Comparison of ENCODE assay signal across 1 cellular context in the genomic region with DNA sequence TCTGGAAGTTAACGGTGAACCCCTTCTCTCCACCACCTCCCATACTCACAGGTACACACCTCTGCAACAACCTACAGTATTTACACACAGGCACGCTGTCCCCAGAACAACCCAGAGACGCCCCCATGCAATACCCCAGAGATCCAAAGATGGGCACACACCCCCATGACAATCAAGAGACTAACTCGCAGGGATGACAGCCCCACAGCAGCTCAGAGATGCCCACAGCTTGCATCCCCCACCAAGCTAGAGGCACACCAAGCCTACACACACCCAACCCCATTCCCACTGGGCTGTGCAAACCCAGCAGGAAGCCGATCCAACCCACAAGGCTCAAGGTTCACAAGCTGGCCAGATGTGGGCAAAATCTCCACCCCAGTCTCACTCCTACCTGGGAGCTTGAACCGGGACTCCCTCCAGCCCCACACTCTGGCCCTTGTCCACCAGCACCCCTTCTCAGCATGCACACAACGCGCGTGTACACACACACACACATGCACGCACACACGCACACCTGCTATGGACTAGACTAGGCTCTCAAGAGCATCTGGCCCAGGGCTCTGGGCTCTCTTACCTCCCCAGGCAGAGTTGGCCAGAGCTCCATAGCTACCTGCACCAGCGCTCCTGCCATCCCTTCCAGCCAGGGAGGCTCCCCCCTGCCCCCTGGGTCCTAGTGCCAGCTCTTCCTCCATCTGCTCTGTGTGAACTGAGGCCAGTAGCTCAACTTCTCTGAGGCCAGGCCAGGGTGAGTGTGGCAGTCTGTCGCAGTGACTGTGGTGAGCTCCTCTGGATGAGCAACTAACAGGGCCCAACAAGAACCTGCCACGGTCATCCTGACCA.
TF ChIP-seq lines count a peak whose summit lies in the region.

No MANE protein-coding gene starts in this region.

TF ChIP-seq in HepG2, 621 proteins besides CTCF, POLR2A, EP300 and RAD21 (continued from another document and continues in another):
- TF ChIP-seq CBFB (CRISPR knock-in tag; IDR thresholded peaks at IDR 0.05), result no peak
- no peak for TF ChIP-seq CHCHD3 (CRISPR knock-in tag; IDR thresholded peaks at IDR 0.05)
- TF ChIP-seq HOXA7 (CRISPR knock-in tag; IDR thresholded peaks at IDR 0.05), result no peak
- TF ChIP-seq, protein P1, sequence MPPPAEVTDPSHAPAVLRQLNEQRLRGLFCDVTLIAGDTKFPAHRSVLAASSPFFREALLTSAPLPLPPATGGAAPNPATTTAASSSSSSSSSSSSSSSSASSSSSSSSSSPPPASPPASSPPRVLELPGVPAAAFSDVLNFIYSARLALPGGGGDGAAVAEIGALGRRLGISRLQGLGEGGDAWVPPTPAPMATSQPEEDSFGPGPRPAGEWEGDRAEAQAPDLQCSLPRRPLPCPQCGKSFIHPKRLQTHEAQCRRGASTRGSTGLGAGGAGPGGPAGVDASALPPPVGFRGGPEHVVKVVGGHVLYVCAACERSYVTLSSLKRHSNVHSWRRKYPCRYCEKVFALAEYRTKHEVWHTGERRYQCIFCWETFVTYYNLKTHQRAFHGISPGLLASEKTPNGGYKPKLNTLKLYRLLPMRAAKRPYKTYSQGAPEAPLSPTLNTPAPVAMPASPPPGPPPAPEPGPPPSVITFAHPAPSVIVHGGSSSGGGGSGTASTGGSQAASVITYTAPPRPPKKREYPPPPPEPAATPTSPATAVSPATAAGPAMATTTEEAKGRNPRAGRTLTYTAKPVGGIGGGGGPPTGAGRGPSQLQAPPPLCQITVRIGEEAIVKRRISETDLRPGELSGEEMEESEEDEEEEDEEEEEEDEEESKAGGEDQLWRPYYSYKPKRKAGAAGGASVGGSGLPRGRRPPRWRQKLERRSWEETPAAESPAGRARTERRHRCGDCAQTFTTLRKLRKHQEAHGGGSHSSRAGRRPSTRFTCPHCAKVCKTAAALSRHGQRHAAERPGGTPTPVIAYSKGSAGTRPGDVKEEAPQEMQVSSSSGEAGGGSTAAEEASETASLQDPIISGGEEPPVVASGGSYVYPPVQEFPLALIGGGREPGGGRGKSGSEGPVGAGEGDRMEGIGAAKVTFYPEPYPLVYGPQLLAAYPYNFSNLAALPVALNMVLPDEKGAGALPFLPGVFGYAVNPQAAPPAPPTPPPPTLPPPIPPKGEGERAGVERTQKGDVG (CRISPR knock-in tag; IDR thresholded peaks at IDR 0.05; ENCODE audit: borderline replicate concordance), result no peak
- peak; percentile 41; the same call in 1 of the 2 replicates for TF ChIP-seq NR2C2 (CRISPR knock-in tag; IDR thresholded peaks at IDR 0.05; ENCODE audit: borderline replicate concordance)
- TF ChIP-seq, protein P2, sequence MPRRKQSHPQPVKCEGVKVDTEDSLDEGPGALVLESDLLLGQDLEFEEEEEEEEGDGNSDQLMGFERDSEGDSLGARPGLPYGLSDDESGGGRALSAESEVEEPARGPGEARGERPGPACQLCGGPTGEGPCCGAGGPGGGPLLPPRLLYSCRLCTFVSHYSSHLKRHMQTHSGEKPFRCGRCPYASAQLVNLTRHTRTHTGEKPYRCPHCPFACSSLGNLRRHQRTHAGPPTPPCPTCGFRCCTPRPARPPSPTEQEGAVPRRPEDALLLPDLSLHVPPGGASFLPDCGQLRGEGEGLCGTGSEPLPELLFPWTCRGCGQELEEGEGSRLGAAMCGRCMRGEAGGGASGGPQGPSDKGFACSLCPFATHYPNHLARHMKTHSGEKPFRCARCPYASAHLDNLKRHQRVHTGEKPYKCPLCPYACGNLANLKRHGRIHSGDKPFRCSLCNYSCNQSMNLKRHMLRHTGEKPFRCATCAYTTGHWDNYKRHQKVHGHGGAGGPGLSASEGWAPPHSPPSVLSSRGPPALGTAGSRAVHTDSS (CRISPR knock-in tag; conservative IDR thresholded peaks at IDR 0.05), result 0 out of 2 replicates have a peak, but pooled peaks have one; percentile 68
- TF ChIP-seq REXO4 (CRISPR knock-in tag; IDR thresholded peaks at IDR 0.05; ENCODE audit: borderline replicate concordance), result no peak
- TF ChIP-seq, protein P3, sequence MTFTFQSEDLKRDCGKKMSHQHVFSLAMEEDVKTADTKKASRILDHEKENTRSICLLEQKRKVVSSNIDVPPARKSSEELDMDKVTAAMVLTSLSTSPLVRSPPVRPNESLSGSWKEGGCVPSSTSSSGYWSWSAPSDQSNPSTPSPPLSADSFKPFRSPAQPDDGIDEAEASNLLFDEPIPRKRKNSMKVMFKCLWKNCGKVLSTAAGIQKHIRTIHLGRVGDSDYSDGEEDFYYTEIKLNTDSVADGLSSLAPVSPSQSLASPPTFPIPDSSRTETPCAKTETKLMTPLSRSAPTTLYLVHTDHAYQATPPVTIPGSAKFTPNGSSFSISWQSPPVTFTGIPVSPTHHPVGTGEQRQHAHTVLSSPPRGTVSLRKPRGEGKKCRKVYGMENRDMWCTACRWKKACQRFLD (CRISPR knock-in tag; IDR thresholded peaks at IDR 0.05; ENCODE audit: borderline replicate concordance), result peak; percentile 43; the same call in 1 of the 2 replicates
- no peak for TF ChIP-seq RARA (CRISPR knock-in tag; IDR thresholded peaks at IDR 0.05)
- TF ChIP-seq MXD4 (CRISPR knock-in tag; IDR thresholded peaks at IDR 0.05), result no peak
- no peak for TF ChIP-seq ZNF552 (CRISPR knock-in tag; IDR thresholded peaks at IDR 0.05; ENCODE audit: borderline replicate concordance)
- TF ChIP-seq, protein P4, sequence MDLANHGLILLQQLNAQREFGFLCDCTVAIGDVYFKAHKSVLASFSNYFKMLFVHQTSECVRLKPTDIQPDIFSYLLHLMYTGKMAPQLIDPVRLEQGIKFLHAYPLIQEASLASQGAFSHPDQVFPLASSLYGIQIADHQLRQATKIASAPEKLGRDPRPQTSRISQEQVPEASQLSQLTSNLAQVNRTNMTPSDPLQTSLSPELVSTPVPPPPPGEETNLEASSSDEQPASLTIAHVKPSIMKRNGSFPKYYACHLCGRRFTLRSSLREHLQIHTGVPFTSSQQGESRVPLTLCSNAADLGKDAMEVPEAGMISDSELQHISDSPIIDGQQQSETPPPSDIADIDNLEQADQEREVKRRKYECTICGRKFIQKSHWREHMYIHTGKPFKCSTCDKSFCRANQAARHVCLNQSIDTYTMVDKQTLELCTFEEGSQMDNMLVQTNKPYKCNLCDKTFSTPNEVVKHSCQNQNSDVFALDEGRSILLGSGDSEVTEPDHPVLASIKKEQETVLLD (CRISPR knock-in tag; IDR thresholded peaks at IDR 0.05; ENCODE audit: low read depth), result 0 out of 2 replicates have a peak, but pooled peaks have one; percentile 27
- no peak for TF ChIP-seq RAD51 (IDR thresholded peaks at IDR 0.05; ENCODE audit: borderline replicate concordance)
- TF ChIP-seq FOXJ3 (CRISPR knock-in tag; IDR thresholded peaks at IDR 0.05; ENCODE audit: borderline replicate concordance), result no peak
- TF ChIP-seq SMARCE1 (IDR thresholded peaks at IDR 0.05; ENCODE audit: borderline replicate concordance), result no peak
- no peak for TF ChIP-seq SRSF1 (optimal IDR thresholded peaks at IDR 0.05; ENCODE audit: low read depth, low read length)
- TF ChIP-seq HNRNPUL1 (IDR thresholded peaks at IDR 0.05; ENCODE audit: low read depth, low read length), result no peak
- no peak for TF ChIP-seq ZNF431 (CRISPR knock-in tag; IDR thresholded peaks at IDR 0.05; ENCODE audit: borderline replicate concordance, low read depth)
- no peak for TF ChIP-seq AGO1 (IDR thresholded peaks at IDR 0.05; ENCODE audit: low read depth, low read length, poor library complexity, severe bottlenecking)
- TF ChIP-seq EED (CRISPR knock-in tag; IDR thresholded peaks at IDR 0.05), result no peak
- TF ChIP-seq ARNTL (CRISPR knock-in tag; IDR thresholded peaks at IDR 0.05), result no peak
- TF ChIP-seq, protein P5, sequence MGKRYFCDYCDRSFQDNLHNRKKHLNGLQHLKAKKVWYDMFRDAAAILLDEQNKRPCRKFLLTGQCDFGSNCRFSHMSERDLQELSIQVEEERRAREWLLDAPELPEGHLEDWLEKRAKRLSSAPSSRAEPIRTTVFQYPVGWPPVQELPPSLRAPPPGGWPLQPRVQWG (CRISPR knock-in tag; IDR thresholded peaks at IDR 0.05; ENCODE audit: borderline replicate concordance, low read depth), result no peak
- no peak for TF ChIP-seq PPARG (CRISPR knock-in tag; conservative IDR thresholded peaks at IDR 0.05)
- TF ChIP-seq ZNF484 (CRISPR knock-in tag; IDR thresholded peaks at IDR 0.05; ENCODE audit: borderline replicate concordance, low read depth), result no peak
- TF ChIP-seq DNMT1 (CRISPR knock-in tag; IDR thresholded peaks at IDR 0.05), result no peak; the same call in 1 of the 2 replicates
- no peak for TF ChIP-seq TSC22D2 (CRISPR knock-in tag; IDR thresholded peaks at IDR 0.05; ENCODE audit: borderline replicate concordance)
- peak; percentile 65 for TF ChIP-seq HNRNPH1 (optimal IDR thresholded peaks at IDR 0.05; ENCODE audit: low read depth, low read length)
- TF ChIP-seq CEBPB (IDR thresholded peaks at IDR 0.05; ENCODE audit: borderline replicate concordance, low read depth, low read length), result no peak
- TF ChIP-seq ZNF839 (CRISPR knock-in tag; IDR thresholded peaks at IDR 0.05; ENCODE audit: borderline replicate concordance), result no peak
- no peak for TF ChIP-seq CENPX (CRISPR knock-in tag; IDR thresholded peaks at IDR 0.05)
- no peak for TF ChIP-seq POLR2AphosphoS2 (IDR thresholded peaks at IDR 0.05; ENCODE audit: low read depth, low read length)
- no peak for TF ChIP-seq IKZF1 (IDR thresholded peaks at IDR 0.05)
- TF ChIP-seq ZC3H13 (CRISPR knock-in tag; IDR thresholded peaks at IDR 0.05), result no peak
- no peak for TF ChIP-seq ETV5 (CRISPR knock-in tag; IDR thresholded peaks at IDR 0.05; ENCODE audit: borderline replicate concordance)
- peak; percentile 84 for TF ChIP-seq POLR2G (IDR thresholded peaks at IDR 0.05; ENCODE audit: low read depth, low read length)
- TF ChIP-seq ZFP90 (CRISPR knock-in tag; IDR thresholded peaks at IDR 0.05; ENCODE audit: borderline replicate concordance), result peak; percentile 69; the same call in 1 of the 2 replicates
- TF ChIP-seq ZNF678 (CRISPR knock-in tag; IDR thresholded peaks at IDR 0.05), result no peak
- TF ChIP-seq HNRNPK (IDR thresholded peaks at IDR 0.05; ENCODE audit: low read depth, low read length, poor library complexity, severe bottlenecking), result no peak
- no peak for TF ChIP-seq ZNF331 (CRISPR knock-in tag; IDR thresholded peaks at IDR 0.05)
- TF ChIP-seq ZNF83 (CRISPR knock-in tag; IDR thresholded peaks at IDR 0.05; ENCODE audit: borderline replicate concordance), result no peak
- TF ChIP-seq ZFP1 (CRISPR knock-in tag; IDR thresholded peaks at IDR 0.05), result no peak
- TF ChIP-seq ZSCAN31 (CRISPR knock-in tag; IDR thresholded peaks at IDR 0.05; ENCODE audit: low read depth), result peak; percentile 62; the same call in 1 of the 2 replicates
- no peak for TF ChIP-seq MED8 (CRISPR knock-in tag; IDR thresholded peaks at IDR 0.05; ENCODE audit: insufficient replicate concordance)
- peak; percentile 72; the same call in 1 of the 2 replicates for TF ChIP-seq HOXD1 (CRISPR knock-in tag; IDR thresholded peaks at IDR 0.05)
- TF ChIP-seq ZNF572 (CRISPR knock-in tag; IDR thresholded peaks at IDR 0.05), result no peak
- TF ChIP-seq CAMTA2 (CRISPR knock-in tag; IDR thresholded peaks at IDR 0.05; ENCODE audit: borderline replicate concordance), result 0 out of 2 replicates have a peak, but pooled peaks have one; percentile 31
- peak; percentile 97 for TF ChIP-seq ZMYM3 (CRISPR knock-in tag; IDR thresholded peaks at IDR 0.05)
- TF ChIP-seq ZNF775 (CRISPR knock-in tag; IDR thresholded peaks at IDR 0.05; ENCODE audit: borderline replicate concordance), result no peak
- no peak for TF ChIP-seq ZNF441 (CRISPR knock-in tag; IDR thresholded peaks at IDR 0.05; ENCODE audit: borderline replicate concordance)
- no peak for TF ChIP-seq TMF1 (CRISPR knock-in tag; IDR thresholded peaks at IDR 0.05; ENCODE audit: low read depth)
- no peak for TF ChIP-seq ZNF180 (CRISPR knock-in tag; IDR thresholded peaks at IDR 0.05; ENCODE audit: borderline replicate concordance, low read depth)
- no peak for TF ChIP-seq JUNB (CRISPR knock-in tag; IDR thresholded peaks at IDR 0.05; ENCODE audit: borderline replicate concordance)
- TF ChIP-seq FOXK1 (CRISPR knock-in tag; IDR thresholded peaks at IDR 0.05; ENCODE audit: borderline replicate concordance, low read depth), result no peak
- TF ChIP-seq ZNF24 (IDR thresholded peaks at IDR 0.05), result no peak
- TF ChIP-seq TP53 (CRISPR knock-in tag; conservative IDR thresholded peaks at IDR 0.05), result no peak
- TF ChIP-seq ZNF557 (CRISPR knock-in tag; IDR thresholded peaks at IDR 0.05), result no peak
- TF ChIP-seq, protein P6, sequence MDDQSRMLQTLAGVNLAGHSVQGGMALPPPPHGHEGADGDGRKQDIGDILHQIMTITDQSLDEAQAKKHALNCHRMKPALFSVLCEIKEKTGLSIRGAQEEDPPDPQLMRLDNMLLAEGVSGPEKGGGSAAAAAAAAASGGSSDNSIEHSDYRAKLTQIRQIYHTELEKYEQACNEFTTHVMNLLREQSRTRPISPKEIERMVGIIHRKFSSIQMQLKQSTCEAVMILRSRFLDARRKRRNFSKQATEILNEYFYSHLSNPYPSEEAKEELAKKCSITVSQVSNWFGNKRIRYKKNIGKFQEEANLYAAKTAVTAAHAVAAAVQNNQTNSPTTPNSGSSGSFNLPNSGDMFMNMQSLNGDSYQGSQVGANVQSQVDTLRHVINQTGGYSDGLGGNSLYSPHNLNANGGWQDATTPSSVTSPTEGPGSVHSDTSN (CRISPR knock-in tag; IDR thresholded peaks at IDR 0.05; ENCODE audit: borderline replicate concordance), result no peak
- TF ChIP-seq AKAP8 (CRISPR knock-in tag; IDR thresholded peaks at IDR 0.05), result peak; percentile 56; the same call in 1 of the 2 replicates
- no peak for TF ChIP-seq SIX1 (CRISPR knock-in tag; IDR thresholded peaks at IDR 0.05; ENCODE audit: borderline replicate concordance)
- no peak for TF ChIP-seq ZNF883 (CRISPR knock-in tag; IDR thresholded peaks at IDR 0.05; ENCODE audit: not compliant biosample characterization)
- no peak for TF ChIP-seq RFX3 (CRISPR knock-in tag; IDR thresholded peaks at IDR 0.05)
- peak; percentile 64; the same call in 1 of the 2 replicates for TF ChIP-seq HNF4G (IDR thresholded peaks at IDR 0.05; ENCODE audit: borderline replicate concordance, low read depth, low read length)
- no peak; the same call in 1 of the 2 replicates for TF ChIP-seq HNF4G (CRISPR knock-in tag; IDR thresholded peaks at IDR 0.05; ENCODE audit: borderline replicate concordance, low read depth)
- TF ChIP-seq ZNF451 (CRISPR knock-in tag; IDR thresholded peaks at IDR 0.05), result no peak
- TF ChIP-seq SMAD1 (CRISPR knock-in tag; IDR thresholded peaks at IDR 0.05; ENCODE audit: borderline replicate concordance, low read depth), result peak; percentile 77; the same call in 1 of the 2 replicates
- TF ChIP-seq ZNF101 (CRISPR knock-in tag; IDR thresholded peaks at IDR 0.05; ENCODE audit: borderline replicate concordance, low read depth), result no peak
- TF ChIP-seq KAT2B (IDR thresholded peaks at IDR 0.05; ENCODE audit: borderline replicate concordance, low read depth, low read length), result no peak
- TF ChIP-seq, protein P7, sequence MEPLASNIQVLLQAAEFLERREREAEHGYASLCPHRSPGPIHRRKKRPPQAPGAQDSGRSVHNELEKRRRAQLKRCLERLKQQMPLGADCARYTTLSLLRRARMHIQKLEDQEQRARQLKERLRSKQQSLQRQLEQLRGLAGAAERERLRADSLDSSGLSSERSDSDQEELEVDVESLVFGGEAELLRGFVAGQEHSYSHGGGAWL (CRISPR knock-in tag; IDR thresholded peaks at IDR 0.05), result no peak
- TF ChIP-seq ZNF326 (CRISPR knock-in tag; IDR thresholded peaks at IDR 0.05; ENCODE audit: borderline replicate concordance), result no peak
- TF ChIP-seq ZNF564 (CRISPR knock-in tag; IDR thresholded peaks at IDR 0.05), result no peak
- no peak for TF ChIP-seq ZFP82 (CRISPR knock-in tag; IDR thresholded peaks at IDR 0.05; ENCODE audit: borderline replicate concordance)
- TF ChIP-seq ZNF569 (CRISPR knock-in tag; IDR thresholded peaks at IDR 0.05; ENCODE audit: borderline replicate concordance), result no peak
